1 cellular context compared by ENCODE assay signal in genomic region chr17:4536742-4537411, GRCh38.
TF ChIP-seq lines count a peak whose summit lies in the region.

No MANE protein-coding gene starts in this region.

TF ChIP-seq in endothelial cell of umbilical vein, 7 proteins besides CTCF, POLR2A, EP300 and RAD21:
- peak; percentile 11 for TF ChIP-seq POLR2AphosphoS5 (IDR thresholded peaks at IDR 0.05; ENCODE audit: insufficient read depth, low read depth, low read length)
- no peak for TF ChIP-seq MYC (IDR thresholded peaks at IDR 0.05; ENCODE audit: low read depth, low read length)
